Comparison of ENCODE assay signal across 8 cellular contexts in genomic region chr22:45978275-45978713, GRCh38. TPM values are rescaled to one million over a fixed set of nuclear protein-coding genes. Genes with fewer than 3 reads are reported as not detected.
DNase-seq lines count a peak whose midpoint lies in the region; ATAC-seq and TF ChIP-seq lines count a peak whose summit lies in the region.

No MANE protein-coding gene starts in this region.

- no peak overlapping the region for H3K27ac Mint-ChIP-seq in activated T-cell treated with anti-CD3 and anti-CD28 coated beads, Interleukin-2, amount 50 U/mL, for 72 hours
- no peak overlapping the region for H3K27ac Mint-ChIP-seq in activated T-cell treated with anti-CD3 and anti-CD28 coated beads, Interleukin-2, amount 50 U/mL, for 24 hours
- H3K27ac Mint-ChIP-seq in memory B cell = no peak overlapping the region
- H3K27ac Mint-ChIP-seq in type B pancreatic cell = peak overlapping the region; percentile 76

- TF ChIP-seq CTCF in WI38 (IDR thresholded peaks at IDR 0.05; ENCODE audit: low read depth, low read length) (no peak), type B pancreatic cell (conservative IDR thresholded peaks at IDR 0.05) (no peak)

- peaks cover 30% of the 10 kb centered on the region for H3K27me3 Mint-ChIP-seq in activated T-cell treated with anti-CD3 and anti-CD28 coated beads, Interleukin-2, amount 50 U/mL, for 72 hours (ENCODE audit: low read depth)
- H3K27me3 Mint-ChIP-seq in activated T-cell treated with anti-CD3 and anti-CD28 coated beads, Interleukin-2, amount 50 U/mL, for 24 hours = peaks cover 35% of the 10 kb centered on the region
- peaks cover 17% of the 10 kb centered on the region for H3K27me3 Mint-ChIP-seq in memory B cell
- H3K27me3 Mint-ChIP-seq in type B pancreatic cell = peaks cover 31% of the 10 kb centered on the region

- no peaks in the 10 kb centered on the region for H3K9me3 Mint-ChIP-seq in activated T-cell treated with anti-CD3 and anti-CD28 coated beads, Interleukin-2, amount 50 U/mL, for 72 hours
- H3K9me3 Mint-ChIP-seq in activated T-cell treated with anti-CD3 and anti-CD28 coated beads, Interleukin-2, amount 50 U/mL, for 24 hours = no peaks in the 10 kb centered on the region
- peaks cover 2% of the 10 kb centered on the region for H3K9me3 Mint-ChIP-seq in memory B cell
- H3K9me3 Mint-ChIP-seq in type B pancreatic cell = no peaks in the 10 kb centered on the region

- peaks cover 15% of the 10 kb centered on the region for H3K4me1 Mint-ChIP-seq in activated T-cell treated with anti-CD3 and anti-CD28 coated beads, Interleukin-2, amount 50 U/mL, for 72 hours (ENCODE audit: low read depth)
- H3K4me1 Mint-ChIP-seq in activated T-cell treated with anti-CD3 and anti-CD28 coated beads, Interleukin-2, amount 50 U/mL, for 24 hours (ENCODE audit: low read depth) = peaks cover 10% of the 10 kb centered on the region
- peaks cover 9% of the 10 kb centered on the region for H3K4me1 Mint-ChIP-seq in memory B cell
- peaks cover 8% of the 10 kb centered on the region for H3K4me1 Mint-ChIP-seq in type B pancreatic cell (ENCODE audit: unreplicated experiment)

- no peak for ATAC-seq in activated T-cell treated with anti-CD3 and anti-CD28 coated beads, Interleukin-2, amount 50 U/mL, for 72 hours (replicated peaks in 1 of 2)
- ATAC-seq in memory B cell (ENCODE audit: low read depth) (no peak), HG03095 (IDR thresholded peaks at IDR 0.05; ENCODE audit: unreplicated experiment) (no peak), GM21360 (IDR thresholded peaks at IDR 0.05; ENCODE audit: unreplicated experiment) (no peak), GM18873 (IDR thresholded peaks at IDR 0.05; ENCODE audit: low FRiP score, unreplicated experiment) (no peak)

- peak overlapping the region; percentile 26 to 79 for H3K4me3 Mint-ChIP-seq in activated T-cell treated with anti-CD3 and anti-CD28 coated beads, Interleukin-2, amount 50 U/mL, for 72 hours
- no peak overlapping the region for H3K4me3 Mint-ChIP-seq in activated T-cell treated with anti-CD3 and anti-CD28 coated beads, Interleukin-2, amount 50 U/mL, for 24 hours
- H3K4me3 Mint-ChIP-seq in memory B cell (peak overlapping the region; percentile 19), type B pancreatic cell (peak overlapping the region; percentile 83)

- DNase-seq in activated T-cell treated with anti-CD3 and anti-CD28 coated beads, Interleukin-2, amount 50 U/mL, for 72 hours = no peak
- DNase-seq in activated T-cell treated with anti-CD3 and anti-CD28 coated beads, Interleukin-2, amount 50 U/mL, for 24 hours = no peak
- DNase-seq in memory B cell (ENCODE audit: low spot score in 2 of 2) = no peak
- no peak for DNase-seq in type B pancreatic cell (ENCODE audit: extremely low spot score, unreplicated experiment)

- H3K36me3 Mint-ChIP-seq in activated T-cell treated with anti-CD3 and anti-CD28 coated beads, Interleukin-2, amount 50 U/mL, for 72 hours (ENCODE audit: insufficient read depth in 2 of 2) = peaks cover 0 to 1% of the 10 kb centered on the region in 2 donors
- no peaks in the 10 kb centered on the region for H3K36me3 Mint-ChIP-seq in activated T-cell treated with anti-CD3 and anti-CD28 coated beads, Interleukin-2, amount 50 U/mL, for 24 hours (ENCODE audit: low read depth)
- H3K36me3 Mint-ChIP-seq in memory B cell (peaks cover 1% of the 10 kb centered on the region), type B pancreatic cell (no peaks in the 10 kb centered on the region)

- peak overlapping the region; percentile 68 for H3K4me3 ChIP-seq in WI38 (ENCODE audit: low read depth, low read length)

RNA-seq across cellular contexts. Expression of gene WNT7B, which starts 1.3 kb away (rescaled TPM):
- not detected for total RNA-seq in activated T-cell treated with anti-CD3 and anti-CD28 coated beads, Interleukin-2, amount 50 U/mL, for 72 hours
- total RNA-seq in type B pancreatic cell (ENCODE audit: low replicate concordance) = 14.8 and 16.4 TPM in 2 replicates

Comparison
In these comparisons a context has a peak if more than half of its experiments do, and no peak if none do; other contexts are left out.
1. RNA of gene WNT7B, which starts 1.3 kb away (total RNA-seq): 14.8 to 16.4 TPM in type B pancreatic cell; not detected in activated T-cell treated with anti-CD3 and anti-CD28 coated beads, Interleukin-2, amount 50 U/mL, for 72 hours; every median in the first group is over 10 times any median in the second.